In the genomic region with DNA sequence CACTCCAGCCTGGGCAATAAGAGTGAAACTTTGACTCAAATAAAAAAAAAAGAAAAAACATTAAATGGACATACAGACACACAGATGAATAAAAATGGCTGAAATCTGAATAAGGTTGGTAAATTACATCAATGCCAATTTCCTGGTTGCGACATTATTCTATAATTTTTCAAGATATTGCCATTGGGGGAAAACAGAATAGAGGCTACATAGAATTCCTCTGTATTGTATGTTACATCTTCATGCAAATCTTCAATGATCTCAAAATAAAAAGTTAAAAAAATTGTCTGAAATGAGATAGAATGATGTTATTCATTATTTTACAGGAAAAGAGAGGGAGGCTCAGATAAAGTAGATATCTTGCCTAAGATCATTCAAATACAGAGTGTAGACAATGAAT, we compare ENCODE assay signal across 34 cellular contexts.
"Had no signal": no experiment of that assay in that cellular context is flagged by ENCODE, and none has a peak within 500 bp of the region (broad histone marks: within the 10 kb centered on the region; RNA-seq: fewer than 3 reads in every experiment).

No MANE protein-coding gene starts in this region.

- DNase-seq: Karpas-422, Kasumi-1, MG63, MM.1S, MV-4-11, NCI-H1048, NCI-H1092, NCI-H1092 treated with DMSO at 0.1 percent for 48 hours, NCI-H1105, NCI-H1105 treated with DMSO at 0.1 percent for 48 hours, NCI-H1417, NCI-H1417 treated with DMSO at 0.1 percent for 48 hours, NCI-H1436, NCI-H1436 treated with DMSO at 0.1 percent for 48 hours, NCI-H146, NCI-H1694, NCI-H1694 treated with DMSO at 0.1 percent for 48 hours, NCI-H187, NCI-H187 treated with DMSO at 0.1 percent for 48 hours, NCI-H1930, NCI-H2029, NCI-H2029 treated with DMSO at 0.1 percent for 48 hours, NCI-H2081, NCI-H2081 treated with DMSO at 0.1 percent for 48 hours, NCI-H2107, NCI-H2171, NCI-H2171 treated with DMSO at 0.1 percent for 48 hours, NCI-H2227 treated with DMSO at 0.1 percent for 48 hours, NCI-H226, NCI-H345, NCI-H446, NCI-H446 treated with DMSO at 0.1 percent for 48 hours, NCI-H510A had no signal

- H3K4me2 ChIP-seq: KMS-11 had no signal

- H3K27me3 ChIP-seq: MG63 had no signal

- H3K4me3 ChIP-seq: MG63 had no signal

- H3K9ac ChIP-seq: KMS-11 had no signal

- H3K9me3 ChIP-seq: MG63 had no signal

- H3K36me3 ChIP-seq: MG63 had no signal

- H3K27ac ChIP-seq: KMS-11 had no signal
